Comparison of ENCODE assay signal across 24 cellular contexts in genomic region chr9:123455187-123455586, GRCh38.
"Had no signal": no experiment of that assay in that cellular context is flagged by ENCODE, and none has a peak within 500 bp of the region (broad histone marks: within the 10 kb centered on the region; RNA-seq: fewer than 3 reads in every experiment).

No MANE protein-coding gene starts in this region.

- H3K27me3 Mint-ChIP-seq: effector memory CD8-positive, alpha-beta T cell; T-cell had no signal

- H3K9me3 ChIP-seq: gastrocnemius medialis, right lobe of liver, testis, upper lobe of left lung had no signal

- ATAC-seq: activated CD8-positive, alpha-beta T cell treated with anti-CD3 and anti-CD28 coated beads, Interleukin-2, amount 10 ng/mL, durations not matched to agents 7 days and 5 days; activated naive CD4-positive, alpha-beta T cell treated with anti-CD3 and anti-CD28 coated beads, Interleukin-2, amount 50 U/mL, for 72 hours; effector memory CD8-positive, alpha-beta T cell; esophagus mucosa; gastrocnemius medialis; right lobe of liver; T-cell had no signal

- FAIRE-seq: astrocyte, TTC549 had no signal

- H3K4me3 Mint-ChIP-seq: activated CD8-positive, alpha-beta T cell treated with anti-CD3 and anti-CD28 coated beads, Interleukin-2, amount 10 ng/mL, durations not matched to agents 7 days and 5 days; activated T-helper 1 cell treated with anti-CD3 and anti-CD28 coated beads, Interleukin-12 subunit alpha, Interleukin-12 subunit beta, Interleukin-2, Interleukin-4 antibody, amounts not matched to agents 30 ng/mL and 10 ng/mL and 1 ng/mL, durations not matched to agents 14 hours and 24 hours and 36 hours; effector memory CD8-positive, alpha-beta T cell; nephron; T-cell; T-helper 2 cell treated with Interferon-gamma antibody and Interleukin-4, amounts not matched to agents 5 μg/mL and 100 μg/mL, for 36 hours had no signal

- H3K27me3 ChIP-seq: dorsolateral prefrontal cortex, gastrocnemius medialis, right lobe of liver, testis, upper lobe of left lung had no signal

- DNase-seq: activated CD4-positive, alpha-beta T cell treated with anti-CD3 and anti-CD28 coated beads, Interleukin-2, amount 50 U/mL, for 1 hour; activated CD4-positive, CD25-positive, alpha-beta regulatory T cell treated with anti-CD3 and anti-CD28 coated beads, Interleukin-2, amount 50 U/mL, for 72 hours; activated CD8-positive, alpha-beta T cell treated with anti-CD3 and anti-CD28 coated beads, Interleukin-2, amount 10 ng/mL, durations not matched to agents 7 days and 5 days; central memory CD4-positive, alpha-beta T cell; effector memory CD8-positive, alpha-beta T cell; gastrocnemius medialis; head of caudate nucleus; occipital lobe; stimulated activated CD4-positive, alpha-beta T cell treated with anti-CD3 and anti-CD28 coated beads, Interleukin-2, amount 100 ng/mL, for 48 hours; stimulated activated naive CD4-positive, alpha-beta T cell; T-cell; testis; upper lobe of left lung; WERI-Rb-1 had no signal

- H3K27ac ChIP-seq: gastrocnemius medialis, right lobe of liver, testis, upper lobe of left lung, WERI-Rb-1 had no signal

- H3K4me3 ChIP-seq: dorsolateral prefrontal cortex, gastrocnemius medialis, right lobe of liver, smooth muscle cell, testis, upper lobe of left lung had no signal

- H3K4me1 ChIP-seq: right lobe of liver, testis, upper lobe of left lung had no signal

- H3K27ac Mint-ChIP-seq: activated CD8-positive, alpha-beta T cell treated with anti-CD3 and anti-CD28 coated beads, Interleukin-2, amount 10 ng/mL, durations not matched to agents 7 days and 5 days; activated T-helper 1 cell treated with anti-CD3 and anti-CD28 coated beads, Interleukin-12 subunit alpha, Interleukin-12 subunit beta, Interleukin-2, Interleukin-4 antibody, amounts not matched to agents 30 ng/mL and 10 ng/mL and 1 ng/mL, durations not matched to agents 14 hours and 24 hours and 36 hours; effector memory CD8-positive, alpha-beta T cell; T-cell; T-helper 2 cell treated with Interferon-gamma antibody and Interleukin-4, amounts not matched to agents 5 μg/mL and 100 μg/mL, for 36 hours had no signal

- H3K4me1 Mint-ChIP-seq: T-cell had no signal

- H3K9me3 Mint-ChIP-seq: activated naive CD4-positive, alpha-beta T cell treated with anti-CD3 and anti-CD28 coated beads, Interleukin-2, amount 50 U/mL, for 72 hours; activated T-helper 1 cell treated with anti-CD3 and anti-CD28 coated beads, Interleukin-12 subunit alpha, Interleukin-12 subunit beta, Interleukin-2, Interleukin-4 antibody, amounts not matched to agents 30 ng/mL and 10 ng/mL and 1 ng/mL, durations not matched to agents 14 hours and 24 hours and 36 hours; effector memory CD8-positive, alpha-beta T cell; nephron; T-cell; T-helper 2 cell treated with Interferon-gamma antibody and Interleukin-4, amounts not matched to agents 5 μg/mL and 100 μg/mL, for 36 hours had no signal
